In the genomic region with DNA sequence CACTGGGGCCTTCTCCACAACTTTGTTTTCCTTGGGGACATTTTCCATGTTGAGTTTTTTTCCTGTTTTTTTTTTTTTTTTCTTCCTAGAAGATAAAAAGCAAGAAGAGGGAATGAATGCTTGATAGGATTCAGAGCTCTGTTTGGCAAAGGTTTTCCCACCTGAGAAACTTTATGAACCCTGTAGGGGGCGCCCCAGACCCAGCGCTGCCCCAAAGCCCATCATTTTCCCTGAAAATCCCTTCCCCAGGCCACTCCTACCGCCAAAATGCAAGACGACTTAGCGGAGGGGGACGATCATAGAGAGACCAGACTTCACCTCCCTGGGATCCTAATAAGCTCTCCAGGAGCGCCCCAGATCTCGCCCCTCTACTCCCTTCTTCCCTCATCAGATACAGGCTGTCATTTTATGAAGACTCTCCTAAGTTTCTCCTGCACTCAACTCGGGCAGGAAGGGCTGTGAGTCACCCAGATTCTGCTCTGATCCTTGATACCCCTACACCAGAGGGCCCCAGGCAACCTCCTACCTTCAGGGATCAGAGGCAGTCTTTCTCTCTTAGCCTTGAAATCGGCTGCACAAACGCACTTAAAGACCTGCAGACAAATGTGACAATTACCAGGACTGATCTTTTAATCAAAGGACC, we compare ENCODE assay signal across 9 cellular contexts. TPM values are rescaled to one million over a fixed set of nuclear protein-coding genes. Genes with fewer than 3 reads are reported as not detected.
DNase-seq lines count a peak whose midpoint lies in the region; ATAC-seq and TF ChIP-seq lines count a peak whose summit lies in the region.
"Had no signal": no experiment of that assay in that cellular context is flagged by ENCODE, and none has a peak within 500 bp of the region (broad histone marks: within the 10 kb centered on the region; RNA-seq: fewer than 3 reads in every experiment).

No MANE protein-coding gene starts in this region.

- H3K9me3 Mint-ChIP-seq in activated naive CD4-positive, alpha-beta T cell treated with anti-CD3 and anti-CD28 coated beads, Interleukin-2, amount 10 ng/mL, durations not matched to agents 7 days and 5 days, result no peaks in the 10 kb centered on the region
- H3K9me3 Mint-ChIP-seq in natural killer cell, result no peaks in the 10 kb centered on the region

- CTCF ChIA-PET in activated naive CD4-positive, alpha-beta T cell treated with anti-CD3 and anti-CD28 coated beads, Interleukin-2, amount 10 ng/mL, durations not matched to agents 7 days and 5 days (lab: Charles Lee), result interaction anchor here (0.7 to 0.8 kb wide), 2 partner anchors 86 to 348 kb away, joined by 3 to 4 read pairs; no protein-coding TSS in a partner anchor

- peak overlapping the region; percentile 96 for H3K27ac Mint-ChIP-seq in activated naive CD4-positive, alpha-beta T cell treated with anti-CD3 and anti-CD28 coated beads, Interleukin-2, amount 10 ng/mL, durations not matched to agents 7 days and 5 days
- peak overlapping the region; percentile 81 to 90 for H3K27ac Mint-ChIP-seq in natural killer cell

- H3K4me1 Mint-ChIP-seq in activated naive CD4-positive, alpha-beta T cell treated with anti-CD3 and anti-CD28 coated beads, Interleukin-2, amount 10 ng/mL, durations not matched to agents 7 days and 5 days, result peaks cover 19% of the 10 kb centered on the region
- H3K4me1 Mint-ChIP-seq in natural killer cell, result peaks cover 19 to 23% of the 10 kb centered on the region in 2 donors

- H3K36me3 Mint-ChIP-seq in activated naive CD4-positive, alpha-beta T cell treated with anti-CD3 and anti-CD28 coated beads, Interleukin-2, amount 10 ng/mL, durations not matched to agents 7 days and 5 days, result no peaks in the 10 kb centered on the region
- H3K36me3 Mint-ChIP-seq in natural killer cell, result no peaks in the 10 kb centered on the region

- peak overlapping the region; percentile 97 for H3K4me3 Mint-ChIP-seq in activated naive CD4-positive, alpha-beta T cell treated with anti-CD3 and anti-CD28 coated beads, Interleukin-2, amount 10 ng/mL, durations not matched to agents 7 days and 5 days
- peak overlapping the region; percentile 97 for H3K4me3 Mint-ChIP-seq in natural killer cell

- TF ChIP-seq CTCF in natural killer cell (IDR thresholded peaks at IDR 0.05), result no peak

- peaks cover 8% of the 10 kb centered on the region for H3K27me3 Mint-ChIP-seq in activated naive CD4-positive, alpha-beta T cell treated with anti-CD3 and anti-CD28 coated beads, Interleukin-2, amount 10 ng/mL, durations not matched to agents 7 days and 5 days
- H3K27me3 Mint-ChIP-seq in natural killer cell (ENCODE audit: low read depth in 2 of 2), result peaks cover 9 to 32% of the 10 kb centered on the region in 2 donors

- DNase-seq in DMS53 (lab: John Stamatoyannopoulos, UW) (peak; percentile 24), natural killer cell (no peak)
- DNase-seq in Jurkat, Clone E6-1 (ENCODE audit: low read depth, low spot score), result no peak
- DNase-seq in activated naive CD4-positive, alpha-beta T cell treated with anti-CD3 and anti-CD28 coated beads, Interleukin-2, amount 10 ng/mL, durations not matched to agents 7 days and 5 days, result peak; percentile 18

- ATAC-seq in natural killer cell, result no peak
- no peak for ATAC-seq in GM18858 (IDR thresholded peaks at IDR 0.05; ENCODE audit: unreplicated experiment)
- ATAC-seq in GM21737 (IDR thresholded peaks at IDR 0.05; ENCODE audit: unreplicated experiment), result no peak
- ATAC-seq in GM19324 (IDR thresholded peaks at IDR 0.05; ENCODE audit: low FRiP score, unreplicated experiment), result no peak
- no peak for ATAC-seq in HG03521 (IDR thresholded peaks at IDR 0.05; ENCODE audit: unreplicated experiment)

- H3K4me3 ChIP-seq in Jurkat, Clone E6-1 (ENCODE audit: low read length), result peak overlapping the region; percentile 65

- intact Hi-C loops in natural killer cell (cut with micrococcal nuclease), result no loop called here

RNA-seq across cellular contexts. Expression of gene BEX5, which starts 1.4 kb away (rescaled TPM):
- polyA plus RNA-seq in Jurkat, Clone E6-1 (2012; ENCODE audit: insufficient read depth, insufficient read length), result not detected
- 1 to 10 TPM in 2 of 3 donors, under 1 TPM in 1; 0.75 to 2.5 (median 1.8) TPM for total RNA-seq in natural killer cell

RNA-seq across cellular contexts. Expression of gene TCEAL6, which starts 12.1 kb away (rescaled TPM):
- polyA plus RNA-seq in Jurkat, Clone E6-1 (2012; ENCODE audit: insufficient read depth, insufficient read length), result not detected
- total RNA-seq in natural killer cell, result not detected
- total RNA-seq: glomerular endothelial cell had no signal

RNA-seq across cellular contexts. Expression of gene TCEAL2, which starts 28.9 kb away (rescaled TPM):
- polyA plus RNA-seq in Jurkat, Clone E6-1 (2012; ENCODE audit: insufficient read depth, insufficient read length), result 1.2 TPM
- total RNA-seq in natural killer cell, result not detected
- total RNA-seq: glomerular endothelial cell had no signal

Comparison
In these comparisons a context has a peak if more than half of its experiments do, and no peak if none do; other contexts are left out.
1. DNase-seq: peak in DMS53 (single experiment) and activated naive CD4-positive, alpha-beta T cell treated with anti-CD3 and anti-CD28 coated beads, Interleukin-2, amount 10 ng/mL, durations not matched to agents 7 days and 5 days (single experiment); none in Jurkat, Clone E6-1 (single experiment) and natural killer cell (single experiment).